In genomic region chr1:23600283-23600682, GRCh38 we compare ENCODE assay signal across 14 cellular contexts. TPM values are rescaled to one million over a fixed set of nuclear protein-coding genes. Genes with fewer than 3 reads are reported as not detected.
DNase-seq lines count a peak whose midpoint lies in the region; ATAC-seq and TF ChIP-seq lines count a peak whose summit lies in the region.
"Had no signal": no experiment of that assay in that cellular context is flagged by ENCODE, and none has a peak within 500 bp of the region (broad histone marks: within the 10 kb centered on the region; RNA-seq: fewer than 3 reads in every experiment).

No MANE protein-coding gene starts in this region.

- intact Hi-C loops in activated CD4-positive, alpha-beta memory T cell treated with anti-CD3 and anti-CD28 coated beads for 36 hours (cut with micrococcal nuclease), result no loop called here

- H3K27me3 Mint-ChIP-seq in activated CD4-positive, alpha-beta memory T cell treated with anti-CD3 and anti-CD28 coated beads for 36 hours, result no peaks in the 10 kb centered on the region
- no peaks in the 10 kb centered on the region for H3K27me3 Mint-ChIP-seq in activated CD4-positive, alpha-beta memory T cell treated with anti-CD3 and anti-CD28 coated beads, Interleukin-2, amount 10 ng/mL, durations not matched to agents 7 days and 5 days
- H3K27me3 Mint-ChIP-seq in GM23338 (ENCODE audit: insufficient read depth, low read depth, poor library complexity), result peaks cover 8% of the 10 kb centered on the region
- H3K27me3 Mint-ChIP-seq in activated naive CD8-positive, alpha-beta T cell treated with anti-CD3 and anti-CD28 coated beads, Interleukin-2, amount 10 ng/mL, durations not matched to agents 7 days and 5 days, result no peaks in the 10 kb centered on the region

- 0 out of 2 replicates have a peak, but pooled peaks cover 7% of the 10 kb centered on the region for H3K9me2 ChIP-seq in GM23338 (ENCODE audit: insufficient read depth)

- CTCF ChIA-PET in activated CD4-positive, alpha-beta memory T cell treated with anti-CD3 and anti-CD28 coated beads for 36 hours (lab: Charles Lee), result interaction anchor here (1.0 to 7.7 kb wide), 4 partner anchors 19 to 103 kb away, joined by 3 to 37 read pairs (median 26); no protein-coding TSS in a partner anchor
- CTCF ChIA-PET in activated CD4-positive, alpha-beta memory T cell treated with anti-CD3 and anti-CD28 coated beads, Interleukin-2, amount 10 ng/mL, durations not matched to agents 7 days and 5 days (lab: Charles Lee), result interaction anchor here (1.1 to 4.1 kb wide), 2 partner anchors 37 to 50 kb away, joined by 3 to 17 read pairs; no protein-coding TSS in a partner anchor

- H3K9me3 Mint-ChIP-seq in activated CD4-positive, alpha-beta memory T cell treated with anti-CD3 and anti-CD28 coated beads for 36 hours, result no peaks in the 10 kb centered on the region
- no peaks in the 10 kb centered on the region for H3K9me3 Mint-ChIP-seq in activated CD4-positive, alpha-beta memory T cell treated with anti-CD3 and anti-CD28 coated beads, Interleukin-2, amount 10 ng/mL, durations not matched to agents 7 days and 5 days
- H3K9me3 Mint-ChIP-seq in GM23338, result no peaks in the 10 kb centered on the region
- no peaks in the 10 kb centered on the region for H3K9me3 Mint-ChIP-seq in activated naive CD8-positive, alpha-beta T cell treated with anti-CD3 and anti-CD28 coated beads, Interleukin-2, amount 10 ng/mL, durations not matched to agents 7 days and 5 days
- no peaks in the 10 kb centered on the region for H3K9me3 Mint-ChIP-seq in stimulated activated effector memory CD8-positive, alpha-beta T cell treated with anti-CD3 and anti-CD28 coated beads, Interleukin-12 subunit alpha, Interleukin-12 subunit beta, amount 100 ng/mL, for 72 hours

- POLR2A ChIA-PET in activated CD4-positive, alpha-beta memory T cell treated with anti-CD3 and anti-CD28 coated beads for 36 hours (lab: Charles Lee), result interaction anchor here (0.9 kb wide), 1 partner anchor 20 kb away, joined by 5 read pairs; no protein-coding TSS in a partner anchor
- POLR2A ChIA-PET in activated CD4-positive, alpha-beta memory T cell treated with anti-CD3 and anti-CD28 coated beads, Interleukin-2, amount 10 ng/mL, durations not matched to agents 7 days and 5 days (lab: Charles Lee), result interaction anchor here (1.0 to 3.9 kb wide), 5 partner anchors 10 to 45 kb away, joined by 3 to 19 read pairs (median 15); partner anchors contain the start of gene ID3
- POLR2A ChIA-PET in activated naive CD8-positive, alpha-beta T cell treated with anti-CD3 and anti-CD28 coated beads, Interleukin-2, amount 10 ng/mL, durations not matched to agents 7 days and 5 days (lab: Charles Lee), result interaction anchor here (0.6 to 9.1 kb wide), 16 partner anchors 10 to 257 kb away, joined by 3 to 141 read pairs (median 5); partner anchors contain the start of gene ID3

- ATAC-seq in GM23338, result no peak
- ATAC-seq in activated naive CD8-positive, alpha-beta T cell treated with anti-CD3 and anti-CD28 coated beads, Interleukin-2, amount 10 ng/mL, durations not matched to agents 7 days and 5 days (ENCODE audit: low read depth), result peak; percentile 41
- peak; percentile 76 for ATAC-seq in stimulated activated effector memory CD8-positive, alpha-beta T cell treated with anti-CD3 and anti-CD28 coated beads, Interleukin-12 subunit alpha, Interleukin-12 subunit beta, amount 100 ng/mL, for 72 hours
- no peak for ATAC-seq in GM19397 (IDR thresholded peaks at IDR 0.05; ENCODE audit: unreplicated experiment)

- H3K4me1 ChIP-seq in GM23338 (ENCODE audit: insufficient read depth), result peaks cover 56% of the 10 kb centered on the region

- H3K4me3 ChIP-seq in GM23338, result no peak overlapping the region
- H3K4me3 ChIP-seq: dorsolateral prefrontal cortex, uterus had no signal

- TF ChIP-seq CTCF in GM23338 (conservative IDR thresholded peaks at IDR 0.05; ENCODE audit: low read depth in 2 of 2), result no peak

- H3K4me2 ChIP-seq in GM23338, result no peak overlapping the region

- peaks cover 33% of the 10 kb centered on the region for H3F3A ChIP-seq in GM23338 (replicated peaks; ENCODE audit: low read depth)

- no peaks in the 10 kb centered on the region for H3K36me3 ChIP-seq in GM23338 (ENCODE audit: insufficient read depth)
- H3K36me3 ChIP-seq: uterus had no signal

- H2AFZ ChIP-seq in GM23338, result peak overlapping the region; percentile 80; the same call in 1 of the 2 replicates

- H3K79me2 ChIP-seq in GM23338 (replicated peaks; ENCODE audit: insufficient read depth), result no peaks in the 10 kb centered on the region

- H3K27ac Mint-ChIP-seq in activated CD4-positive, alpha-beta memory T cell treated with anti-CD3 and anti-CD28 coated beads for 36 hours, result peak overlapping the region; percentile 55
- H3K27ac Mint-ChIP-seq in activated CD4-positive, alpha-beta memory T cell treated with anti-CD3 and anti-CD28 coated beads, Interleukin-2, amount 10 ng/mL, durations not matched to agents 7 days and 5 days, result no peak overlapping the region
- H3K27ac Mint-ChIP-seq in GM23338, result peak overlapping the region; percentile 48
- peak overlapping the region; percentile 95 for H3K27ac Mint-ChIP-seq in activated naive CD8-positive, alpha-beta T cell treated with anti-CD3 and anti-CD28 coated beads, Interleukin-2, amount 10 ng/mL, durations not matched to agents 7 days and 5 days
- peak overlapping the region; percentile 60 for H3K27ac Mint-ChIP-seq in stimulated activated effector memory CD8-positive, alpha-beta T cell treated with anti-CD3 and anti-CD28 coated beads, Interleukin-12 subunit alpha, Interleukin-12 subunit beta, amount 100 ng/mL, for 72 hours

- H4K20me1 ChIP-seq in GM23338 (replicated peaks; ENCODE audit: insufficient read depth), result no peaks in the 10 kb centered on the region

- H3K4me1 Mint-ChIP-seq in activated CD4-positive, alpha-beta memory T cell treated with anti-CD3 and anti-CD28 coated beads for 36 hours (ENCODE audit: low read depth), result peaks cover 60% of the 10 kb centered on the region
- peaks cover 46% of the 10 kb centered on the region for H3K4me1 Mint-ChIP-seq in activated CD4-positive, alpha-beta memory T cell treated with anti-CD3 and anti-CD28 coated beads, Interleukin-2, amount 10 ng/mL, durations not matched to agents 7 days and 5 days
- peaks cover 67% of the 10 kb centered on the region for H3K4me1 Mint-ChIP-seq in GM23338
- peaks cover 70% of the 10 kb centered on the region for H3K4me1 Mint-ChIP-seq in activated naive CD8-positive, alpha-beta T cell treated with anti-CD3 and anti-CD28 coated beads, Interleukin-2, amount 10 ng/mL, durations not matched to agents 7 days and 5 days
- H3K4me1 Mint-ChIP-seq in stimulated activated effector memory CD8-positive, alpha-beta T cell treated with anti-CD3 and anti-CD28 coated beads, Interleukin-12 subunit alpha, Interleukin-12 subunit beta, amount 100 ng/mL, for 72 hours, result peaks cover 57% of the 10 kb centered on the region

- H3K27ac ChIP-seq in GM23338 (ENCODE audit: low read depth), result peak overlapping the region; percentile 98; the same call in 1 of the 2 replicates
- H3K27ac ChIP-seq: dorsolateral prefrontal cortex, uterus had no signal

- no peaks in the 10 kb centered on the region for H3K27me3 ChIP-seq in GM23338 (ENCODE audit: insufficient read depth)
- H3K27me3 ChIP-seq: dorsolateral prefrontal cortex, uterus had no signal

- no peaks in the 10 kb centered on the region for H3K36me3 Mint-ChIP-seq in activated CD4-positive, alpha-beta memory T cell treated with anti-CD3 and anti-CD28 coated beads for 36 hours
- no peaks in the 10 kb centered on the region for H3K36me3 Mint-ChIP-seq in activated CD4-positive, alpha-beta memory T cell treated with anti-CD3 and anti-CD28 coated beads, Interleukin-2, amount 10 ng/mL, durations not matched to agents 7 days and 5 days (ENCODE audit: low read depth)
- H3K36me3 Mint-ChIP-seq in GM23338 (ENCODE audit: low read depth), result no peaks in the 10 kb centered on the region; the same call in 2 of the 3 replicates
- H3K36me3 Mint-ChIP-seq in activated naive CD8-positive, alpha-beta T cell treated with anti-CD3 and anti-CD28 coated beads, Interleukin-2, amount 10 ng/mL, durations not matched to agents 7 days and 5 days, result no peaks in the 10 kb centered on the region
- peaks cover 4% of the 10 kb centered on the region for H3K36me3 Mint-ChIP-seq in stimulated activated effector memory CD8-positive, alpha-beta T cell treated with anti-CD3 and anti-CD28 coated beads, Interleukin-12 subunit alpha, Interleukin-12 subunit beta, amount 100 ng/mL, for 72 hours

- DNase-seq in activated CD4-positive, alpha-beta memory T cell treated with anti-CD3 and anti-CD28 coated beads for 36 hours, result no peak
- no peak for DNase-seq in activated CD4-positive, alpha-beta memory T cell treated with anti-CD3 and anti-CD28 coated beads, Interleukin-2, amount 10 ng/mL, durations not matched to agents 7 days and 5 days
- DNase-seq in GM23338 (ENCODE audit: low spot score) (no peak), T-helper 9 cell (no peak)
- no peak for DNase-seq in activated naive CD8-positive, alpha-beta T cell treated with anti-CD3 and anti-CD28 coated beads, Interleukin-2, amount 10 ng/mL, durations not matched to agents 7 days and 5 days
- no peak for DNase-seq in stimulated activated effector memory CD8-positive, alpha-beta T cell treated with anti-CD3 and anti-CD28 coated beads, Interleukin-12 subunit alpha, Interleukin-12 subunit beta, amount 100 ng/mL, for 72 hours (ENCODE audit: low spot score in 2 of 2)
- DNase-seq in stimulated activated CD4-positive, alpha-beta T cell treated with anti-CD3 and anti-CD28 coated beads, Interleukin-4, amount 100 ng/mL, for 4 hours, result no peak
- DNase-seq: ACHN; activated CD8-positive, alpha-beta memory T cell treated with anti-CD3 and anti-CD28 coated beads for 24 hours; anterior cingulate cortex; dorsolateral prefrontal cortex; stimulated activated CD8-positive, alpha-beta memory T cell treated with anti-CD3 and anti-CD28 coated beads, Interleukin-4, amount 100 ng/mL, for 48 hours; uterus had no signal

- no peak overlapping the region for H3K4me3 Mint-ChIP-seq in activated CD4-positive, alpha-beta memory T cell treated with anti-CD3 and anti-CD28 coated beads for 36 hours
- H3K4me3 Mint-ChIP-seq in activated CD4-positive, alpha-beta memory T cell treated with anti-CD3 and anti-CD28 coated beads, Interleukin-2, amount 10 ng/mL, durations not matched to agents 7 days and 5 days, result no peak overlapping the region
- no peak overlapping the region for H3K4me3 Mint-ChIP-seq in GM23338
- H3K4me3 Mint-ChIP-seq in activated naive CD8-positive, alpha-beta T cell treated with anti-CD3 and anti-CD28 coated beads, Interleukin-2, amount 10 ng/mL, durations not matched to agents 7 days and 5 days, result peak overlapping the region; percentile 80
- peak overlapping the region; percentile 49 for H3K4me3 Mint-ChIP-seq in stimulated activated effector memory CD8-positive, alpha-beta T cell treated with anti-CD3 and anti-CD28 coated beads, Interleukin-12 subunit alpha, Interleukin-12 subunit beta, amount 100 ng/mL, for 72 hours

RNA-seq across cellular contexts. Expression of gene ID3, which starts 41.0 kb away (rescaled TPM):
- total RNA-seq in activated CD4-positive, alpha-beta memory T cell treated with anti-CD3 and anti-CD28 coated beads for 36 hours, result 10 to 100 TPM; 35.9 to 36.2 TPM
- 10 to 100 TPM; 14.7 to 14.8 TPM for total RNA-seq in activated CD4-positive, alpha-beta memory T cell treated with anti-CD3 and anti-CD28 coated beads, Interleukin-2, amount 10 ng/mL, durations not matched to agents 7 days and 5 days
- 153 and 164 TPM in 2 replicates for total RNA-seq in GM23338 (2014; rRNA removed; shearing (Covaris generic))
- 330 and 345 TPM in 2 replicates for polyA plus RNA-seq in GM23338 (2016; fragmentation: Nextera tagmentation; extraction: Ambion mirVana)
- 10 to 100 TPM; 44.0 to 51.1 TPM for total RNA-seq in activated naive CD8-positive, alpha-beta T cell treated with anti-CD3 and anti-CD28 coated beads, Interleukin-2, amount 10 ng/mL, durations not matched to agents 7 days and 5 days

Comparison
In these comparisons a context has a peak if more than half of its experiments do, and no peak if none do; other contexts are left out.
1. H3K4me3 Mint-ChIP-seq: peak in activated naive CD8-positive, alpha-beta T cell treated with anti-CD3 and anti-CD28 coated beads, Interleukin-2, amount 10 ng/mL, durations not matched to agents 7 days and 5 days (single experiment) and stimulated activated effector memory CD8-positive, alpha-beta T cell treated with anti-CD3 and anti-CD28 coated beads, Interleukin-12 subunit alpha, Interleukin-12 subunit beta, amount 100 ng/mL, for 72 hours (single experiment); none in activated CD4-positive, alpha-beta memory T cell treated with anti-CD3 and anti-CD28 coated beads for 36 hours (single experiment), activated CD4-positive, alpha-beta memory T cell treated with anti-CD3 and anti-CD28 coated beads, Interleukin-2, amount 10 ng/mL, durations not matched to agents 7 days and 5 days (single experiment) and GM23338 (single experiment).
2. ATAC-seq: peak in activated naive CD8-positive, alpha-beta T cell treated with anti-CD3 and anti-CD28 coated beads, Interleukin-2, amount 10 ng/mL, durations not matched to agents 7 days and 5 days (single experiment) and stimulated activated effector memory CD8-positive, alpha-beta T cell treated with anti-CD3 and anti-CD28 coated beads, Interleukin-12 subunit alpha, Interleukin-12 subunit beta, amount 100 ng/mL, for 72 hours (single experiment); none in GM23338 (single experiment) and GM19397 (single experiment).